ENCODE assay signal across 27 cellular contexts in the genomic region with DNA sequence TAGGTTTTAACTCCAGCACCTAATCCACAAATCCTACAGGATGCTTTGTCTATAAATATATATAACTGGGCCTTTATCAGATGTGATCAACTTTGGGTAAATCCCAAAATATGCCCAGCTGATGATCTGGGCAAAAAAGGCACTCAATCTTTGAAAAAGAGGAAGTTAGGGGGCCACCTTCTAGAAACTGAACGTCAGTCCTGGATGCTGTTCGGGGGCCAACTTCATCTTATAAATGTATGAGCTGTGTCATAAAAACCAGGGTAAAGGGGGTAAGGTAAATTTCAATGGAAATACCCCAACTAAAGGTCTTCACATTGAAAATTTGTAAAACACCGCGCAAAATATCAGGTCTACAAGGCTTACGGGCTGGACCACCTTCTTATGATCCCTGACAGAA.
"Had no signal": no experiment of that assay in that cellular context is flagged by ENCODE, and none has a peak within 500 bp of the region (broad histone marks: within the 10 kb centered on the region; RNA-seq: fewer than 3 reads in every experiment).

No MANE protein-coding gene starts in this region.

- H3K4me3 ChIP-seq: body of pancreas, breast epithelium, cardiac muscle cell, colonic mucosa had no signal

- H3K36me3 ChIP-seq: breast epithelium, cardiac muscle cell, colonic mucosa, WERI-Rb-1 had no signal

- DNase-seq: activated B cell treated with CpG ODN at 0.5 μM for 24 hours; activated CD4-positive, alpha-beta T cell treated with anti-CD3 and anti-CD28 coated beads for 48 hours; activated CD4-positive, alpha-beta T cell treated with anti-CD3 and anti-CD28 coated beads, Interleukin-2, amount 50 U/mL, for 1 hour; activated CD4-positive, alpha-beta T cell treated with anti-CD3 and anti-CD28 coated beads, Interleukin-2, amount 50 U/mL, for 48 hours; activated CD8-positive, alpha-beta memory T cell treated with anti-CD3 and anti-CD28 coated beads for 24 hours; activated CD8-positive, alpha-beta T cell treated with anti-CD3 and anti-CD28 coated beads for 36 hours; activated effector memory CD4-positive, alpha-beta T cell treated with Interleukin-2 at 50 U/mL for 16 hours; activated gamma-delta T cell treated with Interleukin-2 at 50 U/mL for 16 hours; activated naive CD4-positive, alpha-beta T cell treated with anti-CD3 and anti-CD28 coated beads, Interleukin-2, amount 50 U/mL, for 16 hours; activated naive CD4-positive, alpha-beta T cell treated with Interleukin-2 at 50 U/mL for 16 hours; activated T-cell treated with anti-CD3 and anti-CD28 coated beads, Interleukin-2, amount 50 U/mL, for 4 hours; aorta; body of pancreas; central memory CD4-positive, alpha-beta T cell; cerebellar nuclear complex; colonic mucosa; effector CD8-positive, alpha-beta T cell; glutamatergic neuron; T-helper 1 cell; T-helper 17 cell; T1000; WERI-Rb-1 had no signal

- H3K27ac ChIP-seq: body of pancreas, breast epithelium, cardiac muscle cell, colonic mucosa, epithelial cell of prostate, WERI-Rb-1 had no signal

- ATAC-seq: activated CD4-positive, CD25-positive, alpha-beta regulatory T cell treated with anti-CD3 and anti-CD28 coated beads, Interleukin-2, amount 50 U/mL, for 24 hours; activated CD8-positive, alpha-beta T cell treated with anti-CD3 and anti-CD28 coated beads for 36 hours; activated T-cell treated with anti-CD3 and anti-CD28 coated beads, Interleukin-2, amount 50 U/mL, for 4 hours; activated T-helper 17 cell treated with anti-CD3 and anti-CD28 coated beads, Interleukin-2, amount 50 U/mL, for 72 hours; body of pancreas; T-helper 17 cell had no signal

- H3K9me3 ChIP-seq: body of pancreas, breast epithelium, colonic mucosa had no signal

- H3K4me1 ChIP-seq: body of pancreas, breast epithelium, colonic mucosa had no signal

- H3K27me3 ChIP-seq: body of pancreas, breast epithelium, cardiac muscle cell, colonic mucosa had no signal
